In the genomic region with DNA sequence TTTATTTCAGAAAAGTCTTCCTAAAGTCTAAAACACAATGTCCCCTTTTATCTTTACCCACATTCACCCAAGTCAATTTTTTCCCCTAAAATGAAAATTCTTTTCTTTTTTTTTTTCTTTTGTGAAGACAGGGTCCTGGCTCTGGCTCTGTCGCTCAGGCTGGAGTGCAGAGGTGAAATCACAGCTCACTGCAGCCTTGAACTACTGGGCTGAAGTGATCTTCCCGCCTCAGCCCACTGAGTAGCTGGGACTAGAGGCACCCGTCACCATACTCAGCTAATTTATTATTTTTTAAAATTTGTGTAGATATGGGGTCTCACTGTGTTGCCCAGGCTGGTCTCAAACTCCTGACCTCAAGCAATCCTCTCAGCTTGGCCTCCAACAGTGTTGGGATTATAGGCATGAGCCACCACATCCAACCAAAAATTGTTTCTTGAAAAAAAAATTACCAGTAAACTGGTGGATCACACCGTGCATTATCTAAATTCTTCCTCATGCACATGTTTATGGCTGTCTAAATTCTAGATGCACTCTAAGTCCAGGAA, we compare ENCODE assay signal across 20 cellular contexts. TPM values are rescaled to one million over a fixed set of nuclear protein-coding genes. Genes with fewer than 3 reads are reported as not detected.
A peak's percentile ranks its signal among the peaks of the same experiment; 100 is the strongest.
DNase-seq lines count a peak whose midpoint lies in the region; ATAC-seq and TF ChIP-seq lines count a peak whose summit lies in the region.
"Had no signal": no experiment of that assay in that cellular context is flagged by ENCODE, and none has a peak within 500 bp of the region (broad histone marks: within the 10 kb centered on the region; RNA-seq: fewer than 3 reads in every experiment).

No MANE protein-coding gene starts in this region.

- no peaks in the 10 kb centered on the region for H3K27me3 Mint-ChIP-seq in stimulated activated naive CD8-positive, alpha-beta T cell treated with anti-CD3 and anti-CD28 coated beads, Interleukin-15, amount 100 ng/mL, for 72 hours
- H3K27me3 Mint-ChIP-seq: CD4-positive, alpha-beta T cell; CD8-positive, alpha-beta memory T cell had no signal

- H3K4me3 ChIP-seq in DND-41 (ENCODE audit: low read depth in 1 of 2, low read length in 2 of 2) (no peak overlapping the region), PC-9 (no peak overlapping the region), mesenchymal stem cell (ENCODE audit: insufficient read depth in 1 of 2, low read depth in 1 of 2, low read length in 2 of 2) (no peak overlapping the region)
- H3K4me3 ChIP-seq: A549; BLaER1 treated with 17β-estradiol and CSF1 and Interleukin-3, amounts not matched to agents 10 nM and 100 nM; HAP-1 had no signal

- peaks cover 8% of the 10 kb centered on the region; the same call in 1 of the 2 replicates for H3K9me2 ChIP-seq in PC-9 (ENCODE audit: insufficient read depth)

- POLR2A ChIA-PET in PC-9 (lab: Charles Lee; ENCODE audit: unreplicated experiment), result no interaction called here
- POLR2A ChIA-PET in RWPE1 (lab: Yijun Ruan, JAX; ENCODE audit: low non-redundant PET), result no interaction called here

- CTCF ChIA-PET in PC-9 (lab: Charles Lee) (no interaction called here), RWPE1 (lab: Yijun Ruan, JAX) (no interaction called here)

- peaks cover 5% of the 10 kb centered on the region for H3K4me1 Mint-ChIP-seq in stimulated activated naive CD8-positive, alpha-beta T cell treated with anti-CD3 and anti-CD28 coated beads, Interleukin-15, amount 100 ng/mL, for 72 hours
- H3K4me1 Mint-ChIP-seq: CD14-positive monocyte had no signal

- no peak overlapping the region for H2AK5ac ChIP-seq in mesenchymal stem cell (ENCODE audit: low read length, severe bottlenecking)

- WGBS in mesenchymal stem cell, result 95% methylated on average over 2 of the region's 4 CpGs

- no peak overlapping the region for H3K27ac Mint-ChIP-seq in stimulated activated naive CD8-positive, alpha-beta T cell treated with anti-CD3 and anti-CD28 coated beads, Interleukin-15, amount 100 ng/mL, for 72 hours
- H3K27ac Mint-ChIP-seq: CD14-positive monocyte; CD4-positive, alpha-beta T cell; CD8-positive, alpha-beta memory T cell had no signal

- H3K27ac ChIP-seq in DND-41 (ENCODE audit: low read length) (no peak overlapping the region), PC-9 (no peak overlapping the region), mesenchymal stem cell (ENCODE audit: low read length, poor library complexity, severe bottlenecking) (no peak overlapping the region), RWPE1 (no peak overlapping the region)
- H3K27ac ChIP-seq: A549; BLaER1 treated with 17β-estradiol and CSF1 and Interleukin-3, amounts not matched to agents 10 nM and 100 nM had no signal

- no peak overlapping the region for H3K23ac ChIP-seq in mesenchymal stem cell (ENCODE audit: low read length in 2 of 2)

- H4K8ac ChIP-seq in mesenchymal stem cell (ENCODE audit: low read length), result no peak overlapping the region

- H3K36me3 ChIP-seq in DND-41 (ENCODE audit: insufficient read depth, low read length) (peaks cover 10% of the 10 kb centered on the region; the same call in 1 of the 2 replicates), PC-9 (ENCODE audit: low read depth) (peaks cover 16% of the 10 kb centered on the region; the same call in 1 of the 2 replicates), mesenchymal stem cell (ENCODE audit: control insufficient read depth in 1 of 2, insufficient read depth in 2 of 2, low read depth in 1 of 2, low read length in 2 of 2) (peaks cover 2 to 12% of the 10 kb centered on the region in 2 experiments)
- H3K36me3 ChIP-seq: BE2C had no signal

- H3K4me2 ChIP-seq in DND-41 (ENCODE audit: insufficient read depth, low read length) (no peak overlapping the region), PC-9 (no peak overlapping the region), mesenchymal stem cell (ENCODE audit: low read length, poor library complexity, severe bottlenecking) (no peak overlapping the region)
- H3K4me2 ChIP-seq: A549; BLaER1 treated with 17β-estradiol and CSF1 and Interleukin-3, amounts not matched to agents 10 nM and 100 nM had no signal

- H3K14ac ChIP-seq in mesenchymal stem cell (ENCODE audit: low read length in 2 of 2), result no peak overlapping the region

- no peak overlapping the region for H2BK15ac ChIP-seq in mesenchymal stem cell (ENCODE audit: low read depth, poor library complexity, severe bottlenecking)

- intact Hi-C loops in PC-9 (cut with micrococcal nuclease; ENCODE audit: unreplicated experiment), result no loop called here

- peaks cover 31% of the 10 kb centered on the region; the same call in 1 of the 2 replicates for H3F3A ChIP-seq in PC-9 (ENCODE audit: insufficient read depth, low read depth)

- H2AFZ ChIP-seq in DND-41 (ENCODE audit: low read depth, low read length) (no peak overlapping the region), PC-9 (no peak overlapping the region), mesenchymal stem cell (ENCODE audit: low read depth, low read length) (no peak overlapping the region)

- H3K4me3 Mint-ChIP-seq in stimulated activated naive CD8-positive, alpha-beta T cell treated with anti-CD3 and anti-CD28 coated beads, Interleukin-15, amount 100 ng/mL, for 72 hours, result no peak overlapping the region
- H3K4me3 Mint-ChIP-seq: CD14-positive monocyte; CD4-positive, alpha-beta T cell; CD8-positive, alpha-beta memory T cell had no signal

- no peaks in the 10 kb centered on the region for H3K9me3 ChIP-seq in DND-41 (ENCODE audit: insufficient read depth, low read length, severe bottlenecking)
- H3K9me3 ChIP-seq in PC-9 (ENCODE audit: insufficient read depth, low read depth), result peaks cover 11% of the 10 kb centered on the region
- H3K9me3 ChIP-seq in mesenchymal stem cell (ENCODE audit: control insufficient read depth, low read length), result peaks cover 5% of the 10 kb centered on the region
- H3K9me3 ChIP-seq: BE2C, HAP-1 had no signal

- no peak overlapping the region for H3K9ac ChIP-seq in DND-41 (ENCODE audit: low read depth, low read length)
- no peak overlapping the region for H3K9ac ChIP-seq in mesenchymal stem cell (ENCODE audit: low read length)
- H3K9ac ChIP-seq: BLaER1 treated with 17β-estradiol and CSF1 and Interleukin-3, amounts not matched to agents 10 nM and 100 nM had no signal

- in situ Hi-C loops in KBM-7 (cut with MboI; ENCODE audit: low pct_unique_long_range_greater_than_20kb, low sequenced_read_pairs), result no loop called here

- no peak overlapping the region for H4K91ac ChIP-seq in mesenchymal stem cell (ENCODE audit: low read length)

- peak; percentile 19; the same call in 1 of the 3 replicates for ATAC-seq in DND-41 (ENCODE audit: insufficient read depth, low read depth)
- no peak for ATAC-seq in stimulated activated naive CD8-positive, alpha-beta T cell treated with anti-CD3 and anti-CD28 coated beads, Interleukin-15, amount 100 ng/mL, for 72 hours
- ATAC-seq: A549 had no signal

- peaks cover 86% of the 10 kb centered on the region for H3K79me2 ChIP-seq in DND-41 (ENCODE audit: insufficient read depth, low read length)
- H3K79me2 ChIP-seq in PC-9 (ENCODE audit: low read depth), result peaks cover 88% of the 10 kb centered on the region

- H3K4ac ChIP-seq in mesenchymal stem cell (ENCODE audit: low read depth in 1 of 2, low read length in 2 of 2), result no peak overlapping the region

- no peak for TF ChIP-seq CTCF in DND-41 (IDR thresholded peaks at IDR 0.05; ENCODE audit: borderline replicate concordance, extremely low read depth, low read length, poor library complexity, severe bottlenecking)
- TF ChIP-seq CTCF in PC-9 (conservative IDR thresholded peaks at IDR 0.05), result no peak
- TF ChIP-seq CTCF in RWPE1 (conservative IDR thresholded peaks at IDR 0.05; ENCODE audit: low read depth), result no peak

- H2BK5ac ChIP-seq in mesenchymal stem cell (ENCODE audit: low read depth, low read length, poor library complexity, severe bottlenecking), result peak overlapping the region; percentile 73

- TSS peak; percentile 7 for BruUV-seq in PC-9 (replicated peaks; lab: Mats Ljungman, UMichigan)

- no peak for DNase-seq in DND-41
- DNase-seq in PC-9, result no peak
- no peak for DNase-seq in mesenchymal stem cell
- DNase-seq in KBM-7, result no peak
- no peak for DNase-seq in RWPE1 (ENCODE audit: low spot score)
- no peak for DNase-seq in stimulated activated naive CD8-positive, alpha-beta T cell treated with anti-CD3 and anti-CD28 coated beads, Interleukin-15, amount 100 ng/mL, for 72 hours
- DNase-seq: 8988T; ACHN; AML-193; BE2C; CD4-positive, alpha-beta T cell; CD8-positive, alpha-beta memory T cell; DMS 273 treated with DMSO at 0.1 percent for 48 hours; DMS79; GF-D8; GOT3 had no signal

- H3K27me3 ChIP-seq in DND-41 (ENCODE audit: insufficient read depth, low read length, poor library complexity), result no peaks in the 10 kb centered on the region
- H3K27me3 ChIP-seq in PC-9 (ENCODE audit: insufficient read depth, low read depth), result no peaks in the 10 kb centered on the region
- H3K27me3 ChIP-seq in mesenchymal stem cell (ENCODE audit: control insufficient read depth in 1 of 2, insufficient read depth in 1 of 2, low read length in 2 of 2), result no peaks in the 10 kb centered on the region
- H3K27me3 ChIP-seq: BE2C; BLaER1 treated with 17β-estradiol and CSF1 and Interleukin-3, amounts not matched to agents 10 nM and 100 nM had no signal

- no peak overlapping the region for H2BK120ac ChIP-seq in mesenchymal stem cell (ENCODE audit: low read depth, low read length)

- H2BK12ac ChIP-seq in mesenchymal stem cell (ENCODE audit: low read length in 2 of 2), result no peak overlapping the region

- H4K20me1 ChIP-seq in DND-41 (ENCODE audit: insufficient read depth, low read length), result peaks cover 9% of the 10 kb centered on the region; the same call in 1 of the 2 replicates
- peaks cover 23% of the 10 kb centered on the region for H4K20me1 ChIP-seq in PC-9 (ENCODE audit: insufficient read depth)

- no peaks in the 10 kb centered on the region for H3K4me1 ChIP-seq in DND-41 (ENCODE audit: insufficient read depth, low read length)
- H3K4me1 ChIP-seq in PC-9 (replicated peaks; ENCODE audit: insufficient read depth), result no peaks in the 10 kb centered on the region
- H3K4me1 ChIP-seq in mesenchymal stem cell (ENCODE audit: control insufficient read depth, insufficient read depth, low read depth, low read length), result peaks cover 3% of the 10 kb centered on the region
- H3K4me1 ChIP-seq: BE2C; BLaER1 treated with 17β-estradiol and CSF1 and Interleukin-3, amounts not matched to agents 10 nM and 100 nM had no signal

- H3K9me3 Mint-ChIP-seq in stimulated activated naive CD8-positive, alpha-beta T cell treated with anti-CD3 and anti-CD28 coated beads, Interleukin-15, amount 100 ng/mL, for 72 hours, result no peaks in the 10 kb centered on the region
- H3K9me3 Mint-ChIP-seq: CD4-positive, alpha-beta T cell; CD8-positive, alpha-beta memory T cell had no signal

- no peak overlapping the region for H3K18ac ChIP-seq in mesenchymal stem cell (ENCODE audit: low read depth in 1 of 2, low read length in 2 of 2)

- H3K79me1 ChIP-seq in mesenchymal stem cell (replicated peaks; ENCODE audit: low read length, poor library complexity, severe bottlenecking), result peaks cover 14% of the 10 kb centered on the region

RNA-seq across cellular contexts. Expression of gene OLA1, which starts 56.9 kb away (rescaled TPM):
- 172 and 263 TPM in 2 replicates for total RNA-seq in PC-9 (2021)
- polyA plus RNA-seq in mesenchymal stem cell (2013, experiment 1 of 2), result 92.5 TPM
- polyA plus RNA-seq in mesenchymal stem cell (2013, experiment 2 of 2), result 90.1 TPM
